ENCODE assay signal across 3 cellular contexts in genomic region chr19:1477056-1477455, GRCh38. TPM values are rescaled to one million over a fixed set of nuclear protein-coding genes. Genes with fewer than 3 reads are reported as not detected.
A peak's percentile ranks its signal among the peaks of the same experiment; 100 is the strongest.
DNase-seq lines count a peak whose midpoint lies in the region; TF ChIP-seq lines count a peak whose summit lies in the region.
"Not testable (repeated sequence)": the region's sequence is repeated elsewhere in the genome, so short reads cannot be mapped to it uniquely, and the experiment has no call there.

No MANE protein-coding gene starts in this region.

- peaks cover 34% of the 10 kb centered on the region; the same call in 1 of the 2 replicates for H4K20me1 ChIP-seq in Karpas-422 (ENCODE audit: insufficient read depth, low read depth, low read length)

- H3K27me3 ChIP-seq in Karpas-422 (ENCODE audit: low read length) = not testable (repeated sequence)

- peak overlapping the region; percentile 59 for H3K4me3 Mint-ChIP-seq in activated T-helper 1 cell treated with anti-CD3 and anti-CD28 coated beads, Interleukin-12 subunit alpha, Interleukin-12 subunit beta, Interleukin-2, Interleukin-4 antibody, amounts not matched to agents 30 ng/mL and 10 ng/mL and 1 ng/mL, durations not matched to agents 14 hours and 24 hours and 36 hours

- not testable (repeated sequence) for H3K4me3 ChIP-seq in Karpas-422 (ENCODE audit: low read length); epithelial cell of esophagus (ENCODE audit: low read length)

- H2AFZ ChIP-seq in Karpas-422 (ENCODE audit: low read length) = not testable (repeated sequence)

- H3K9me2 ChIP-seq in Karpas-422 (replicated peaks; ENCODE audit: insufficient read depth, low read length) = not testable (repeated sequence)

- not testable (repeated sequence) for TF ChIP-seq CTCF in epithelial cell of esophagus (IDR thresholded peaks at IDR 0.05; ENCODE audit: insufficient read depth, low read depth, low read length, missing control alignments)

- not testable (repeated sequence) for H3K9ac ChIP-seq in Karpas-422 (ENCODE audit: low read length)

- peaks cover 15% of the 10 kb centered on the region for H3K4me1 ChIP-seq in Karpas-422 (ENCODE audit: low read length)

- not testable (repeated sequence) for H3K36me3 Mint-ChIP-seq in activated T-helper 1 cell treated with anti-CD3 and anti-CD28 coated beads, Interleukin-12 subunit alpha, Interleukin-12 subunit beta, Interleukin-2, Interleukin-4 antibody, amounts not matched to agents 30 ng/mL and 10 ng/mL and 1 ng/mL, durations not matched to agents 14 hours and 24 hours and 36 hours (ENCODE audit: low read depth)

- not testable (repeated sequence) for H3K27ac ChIP-seq in Karpas-422 (ENCODE audit: low read length)

- not testable (repeated sequence) for H3K27me3 Mint-ChIP-seq in activated T-helper 1 cell treated with anti-CD3 and anti-CD28 coated beads, Interleukin-12 subunit alpha, Interleukin-12 subunit beta, Interleukin-2, Interleukin-4 antibody, amounts not matched to agents 30 ng/mL and 10 ng/mL and 1 ng/mL, durations not matched to agents 14 hours and 24 hours and 36 hours (ENCODE audit: insufficient read depth)

- H3K9me3 ChIP-seq in Karpas-422 (ENCODE audit: low read length) = not testable (repeated sequence)

- H3K9me3 Mint-ChIP-seq in activated T-helper 1 cell treated with anti-CD3 and anti-CD28 coated beads, Interleukin-12 subunit alpha, Interleukin-12 subunit beta, Interleukin-2, Interleukin-4 antibody, amounts not matched to agents 30 ng/mL and 10 ng/mL and 1 ng/mL, durations not matched to agents 14 hours and 24 hours and 36 hours = not testable (repeated sequence)

- H3K4me1 Mint-ChIP-seq in activated T-helper 1 cell treated with anti-CD3 and anti-CD28 coated beads, Interleukin-12 subunit alpha, Interleukin-12 subunit beta, Interleukin-2, Interleukin-4 antibody, amounts not matched to agents 30 ng/mL and 10 ng/mL and 1 ng/mL, durations not matched to agents 14 hours and 24 hours and 36 hours (ENCODE audit: low read depth) = peaks cover 12% of the 10 kb centered on the region

- not testable (repeated sequence) for H3K36me3 ChIP-seq in Karpas-422 (ENCODE audit: insufficient read depth, low read length)

- intact Hi-C loops in activated T-helper 1 cell treated with anti-CD3 and anti-CD28 coated beads, Interleukin-12 subunit alpha, Interleukin-12 subunit beta, Interleukin-2, Interleukin-4 antibody, amounts not matched to agents 30 ng/mL and 10 ng/mL and 1 ng/mL, durations not matched to agents 14 hours and 24 hours and 36 hours (cut with micrococcal nuclease) = not testable (repeated sequence)

- not testable (repeated sequence) for H3K4me2 ChIP-seq in Karpas-422 (ENCODE audit: low read depth, low read length, poor library complexity, severe bottlenecking)

- peaks cover 15% of the 10 kb centered on the region for H3K79me2 ChIP-seq in Karpas-422 (ENCODE audit: low read length)

- H3K27ac Mint-ChIP-seq in activated T-helper 1 cell treated with anti-CD3 and anti-CD28 coated beads, Interleukin-12 subunit alpha, Interleukin-12 subunit beta, Interleukin-2, Interleukin-4 antibody, amounts not matched to agents 30 ng/mL and 10 ng/mL and 1 ng/mL, durations not matched to agents 14 hours and 24 hours and 36 hours = not testable (repeated sequence)

- DNase-seq in Karpas-422 (peak; percentile 37), epithelial cell of esophagus (ENCODE audit: low read depth) (peak; percentile 36)
- DNase-seq in activated T-helper 1 cell treated with anti-CD3 and anti-CD28 coated beads, Interleukin-12 subunit alpha, Interleukin-12 subunit beta, Interleukin-2, Interleukin-4 antibody, amounts not matched to agents 30 ng/mL and 10 ng/mL and 1 ng/mL, durations not matched to agents 14 hours and 24 hours and 36 hours (ENCODE audit: low spot score) = not testable (repeated sequence)

RNA-seq across cellular contexts. Expression of gene C19orf25, which starts 2.0 kb away (rescaled TPM):
- total RNA-seq in Karpas-422 (2014; rRNA removed; shearing (Covaris generic); ENCODE audit: low replicate concordance) = 26.4 and 62.2 TPM in 2 replicates
- total RNA-seq in activated T-helper 1 cell treated with anti-CD3 and anti-CD28 coated beads, Interleukin-12 subunit alpha, Interleukin-12 subunit beta, Interleukin-2, Interleukin-4 antibody, amounts not matched to agents 30 ng/mL and 10 ng/mL and 1 ng/mL, durations not matched to agents 14 hours and 24 hours and 36 hours = 37.1 and 38.5 TPM in 2 replicates

RNA-seq across cellular contexts. Expression of gene PCSK4, which starts 13.1 kb away (rescaled TPM):
- total RNA-seq in Karpas-422 (2014; rRNA removed; shearing (Covaris generic); ENCODE audit: low replicate concordance) = 2.0 and 5.0 TPM in 2 replicates
- 0.26 and 1.5 TPM in 2 replicates for total RNA-seq in activated T-helper 1 cell treated with anti-CD3 and anti-CD28 coated beads, Interleukin-12 subunit alpha, Interleukin-12 subunit beta, Interleukin-2, Interleukin-4 antibody, amounts not matched to agents 30 ng/mL and 10 ng/mL and 1 ng/mL, durations not matched to agents 14 hours and 24 hours and 36 hours

RNA-seq across cellular contexts. Expression of gene REEP6, which starts 13.9 kb away (rescaled TPM):
- 1.3 and 1.5 TPM in 2 replicates for total RNA-seq in Karpas-422 (2014; rRNA removed; shearing (Covaris generic); ENCODE audit: low replicate concordance)
- total RNA-seq in activated T-helper 1 cell treated with anti-CD3 and anti-CD28 coated beads, Interleukin-12 subunit alpha, Interleukin-12 subunit beta, Interleukin-2, Interleukin-4 antibody, amounts not matched to agents 30 ng/mL and 10 ng/mL and 1 ng/mL, durations not matched to agents 14 hours and 24 hours and 36 hours = 1.4 TPM in 2 replicates

RNA-seq across cellular contexts. Expression of gene APC2, which starts 27.1 kb away (rescaled TPM):
- total RNA-seq in Karpas-422 (2014; rRNA removed; shearing (Covaris generic); ENCODE audit: low replicate concordance) = 1.1 and 2.8 TPM in 2 replicates
- 0.16 and 0.17 TPM in 2 replicates for total RNA-seq in activated T-helper 1 cell treated with anti-CD3 and anti-CD28 coated beads, Interleukin-12 subunit alpha, Interleukin-12 subunit beta, Interleukin-2, Interleukin-4 antibody, amounts not matched to agents 30 ng/mL and 10 ng/mL and 1 ng/mL, durations not matched to agents 14 hours and 24 hours and 36 hours

RNA-seq across cellular contexts. Expression of gene ADAMTSL5, which starts 35.8 kb away (rescaled TPM):
- total RNA-seq in Karpas-422 (2014; rRNA removed; shearing (Covaris generic); ENCODE audit: low replicate concordance) = 0.94 and 2.6 TPM in 2 replicates
- 3.6 and 7.0 TPM in 2 replicates for total RNA-seq in activated T-helper 1 cell treated with anti-CD3 and anti-CD28 coated beads, Interleukin-12 subunit alpha, Interleukin-12 subunit beta, Interleukin-2, Interleukin-4 antibody, amounts not matched to agents 30 ng/mL and 10 ng/mL and 1 ng/mL, durations not matched to agents 14 hours and 24 hours and 36 hours
